ENCODE assay signal across 8 cellular contexts in the genomic region with DNA sequence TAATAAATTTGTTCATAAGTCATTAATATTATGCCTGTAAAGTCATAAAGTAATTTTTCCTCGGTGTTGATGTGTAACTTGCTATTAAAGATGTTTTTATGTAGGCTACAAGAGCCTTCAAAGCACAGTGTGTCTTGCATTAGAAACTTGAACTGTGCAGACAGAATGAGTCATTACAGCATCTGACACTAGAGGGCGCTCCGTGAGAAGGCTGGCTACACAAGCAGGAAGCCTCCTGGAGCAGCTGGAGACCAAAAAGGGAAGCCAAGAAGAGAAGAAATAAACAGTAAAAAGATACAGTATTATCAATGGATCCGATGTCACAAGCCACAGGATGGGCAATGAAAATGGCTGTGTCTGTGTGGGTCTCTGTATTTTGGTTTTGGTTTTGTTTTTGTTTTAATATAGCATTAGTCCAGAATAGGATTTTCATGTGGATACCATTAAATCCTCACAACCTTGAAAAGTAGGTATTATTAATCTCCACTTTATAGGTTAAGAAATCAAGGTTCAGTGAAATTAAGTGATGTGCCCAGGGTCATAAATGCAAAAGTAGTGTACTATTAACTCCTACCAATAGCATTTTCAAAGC. TPM values are rescaled to one million over a fixed set of nuclear protein-coding genes. Genes with fewer than 3 reads are reported as not detected.
DNase-seq lines count a peak whose midpoint lies in the region; ATAC-seq, FAIRE-seq and TF ChIP-seq lines count a peak whose summit lies in the region.

No MANE protein-coding gene starts in this region.

- no peak overlapping the region for H3K27ac Mint-ChIP-seq in activated CD4-positive, alpha-beta T cell treated with anti-CD3 and anti-CD28 coated beads for 36 hours

- peak; percentile 85 for TF ChIP-seq RAD21 in HepG2 (CRISPR knock-in tag; IDR thresholded peaks at IDR 0.05)

- H3K4me3 Mint-ChIP-seq in activated CD4-positive, alpha-beta T cell treated with anti-CD3 and anti-CD28 coated beads for 36 hours: no peak overlapping the region

- peak; percentile 97 for TF ChIP-seq CTCF in choroid plexus epithelial cell (conservative IDR thresholded peaks at IDR 0.05; ENCODE audit: low read depth, low read length)
- peak; percentile 90 for TF ChIP-seq CTCF in HepG2 (CRISPR knock-in tag; IDR thresholded peaks at IDR 0.05)

- peak; percentile 95 for FAIRE-seq in HepG2 (lab: Jason Lieb, UNC)

- no peaks in the 10 kb centered on the region for H3K36me3 Mint-ChIP-seq in activated CD4-positive, alpha-beta T cell treated with anti-CD3 and anti-CD28 coated beads for 36 hours (ENCODE audit: low read depth)

- H3K4me1 Mint-ChIP-seq in activated CD4-positive, alpha-beta T cell treated with anti-CD3 and anti-CD28 coated beads for 36 hours: peaks cover 5% of the 10 kb centered on the region

- no peaks in the 10 kb centered on the region for H3K9me3 Mint-ChIP-seq in activated CD4-positive, alpha-beta T cell treated with anti-CD3 and anti-CD28 coated beads for 36 hours (ENCODE audit: low read depth)

- H4K20me1 ChIP-seq in HepG2 (ENCODE audit: insufficient read depth, low read length): no peaks in the 10 kb centered on the region

- POLR2A ChIA-PET in activated CD4-positive, alpha-beta T cell treated with anti-CD3 and anti-CD28 coated beads for 36 hours (lab: Charles Lee): interaction anchor here (0.7 kb wide), 1 partner anchor 188 kb away, joined by 3 read pairs; no protein-coding TSS in a partner anchor
- POLR2A ChIA-PET in HepG2 (lab: Yijun Ruan, JAX): no interaction called here

- H3K4me2 ChIP-seq in HepG2 (ENCODE audit: low read depth, low read length): no peak overlapping the region

- intact Hi-C loops in activated CD4-positive, alpha-beta T cell treated with anti-CD3 and anti-CD28 coated beads for 36 hours (cut with DNase I, micrococcal nuclease): loop anchor here (1.0 to 2.0 kb wide), 4 partner anchors 38 to 321 kb away; no protein-coding TSS in a partner anchor
- intact Hi-C loops in HepG2 (cut with micrococcal nuclease; ENCODE audit: unreplicated experiment): loop anchor here (1.0 to 10.0 kb wide), 3 partner anchors 32 to 183 kb away; no protein-coding TSS in a partner anchor

- in situ Hi-C loops in HepG2 (cut with HindIII; ENCODE audit: extremely low pct_ligation_motif_present, low pct_unique_long_range_greater_than_20kb): loop anchor here (5.0 kb wide), 1 partner anchor 188 kb away; no protein-coding TSS in a partner anchor

- no peak overlapping the region for H3K27ac ChIP-seq in HepG2 (ENCODE audit: extremely low read length, insufficient read depth, low read length)

- CTCF ChIA-PET in activated CD4-positive, alpha-beta T cell treated with anti-CD3 and anti-CD28 coated beads for 36 hours (lab: Charles Lee): interaction anchor here (0.6 to 1.3 kb wide), 23 partner anchors 11 to 322 kb away, joined by 3 to 18 read pairs (median 3); no protein-coding TSS in a partner anchor
- CTCF ChIA-PET in HepG2 (lab: Yijun Ruan, JAX; ENCODE audit: low intra/inter-chr PET ratio, low total read pairs): interaction anchor here (1.2 to 2.4 kb wide), 3 partner anchors 148 to 190 kb away, joined by 3 to 34 read pairs (median 5); a partner anchor contains a TSS

- peaks cover 3% of the 10 kb centered on the region for H3K27me3 Mint-ChIP-seq in activated CD4-positive, alpha-beta T cell treated with anti-CD3 and anti-CD28 coated beads for 36 hours

- peaks cover 0 to 8% of the 10 kb centered on the region in 2 experiments; a peak in 3 of 5 replicates for H3K27me3 ChIP-seq in HepG2 (ENCODE audit: control insufficient read depth in 1 of 2, insufficient read depth in 2 of 2, low read length in 2 of 2)

- ATAC-seq in GM18907 (IDR thresholded peaks at IDR 0.05; ENCODE audit: unreplicated experiment) (peak; percentile 75), HG03280 (IDR thresholded peaks at IDR 0.05; ENCODE audit: unreplicated experiment) (peak; percentile 76), HepG2 (peak; percentile 90)
- ATAC-seq in activated CD4-positive, alpha-beta T cell treated with anti-CD3 and anti-CD28 coated beads for 36 hours: peak; percentile 90

- TF ChIP-seq POLR2A in HepG2 (IDR thresholded peaks at IDR 0.05; ENCODE audit: insufficient read depth in 1 of 2, low read depth in 2 of 2, low read length in 2 of 2): no peak

- no peak for TF ChIP-seq EP300 in HepG2 (IDR thresholded peaks at IDR 0.05; ENCODE audit: low read depth in 2 of 2, low read length in 2 of 2)
- TF ChIP-seq EP300 in HepG2 (CRISPR knock-in tag; IDR thresholded peaks at IDR 0.05; ENCODE audit: borderline replicate concordance): no peak

- no peak overlapping the region for H3K9ac ChIP-seq in HepG2 (ENCODE audit: insufficient read depth, low read depth, low read length)

- no peaks in the 10 kb centered on the region for H3K79me2 ChIP-seq in HepG2 (ENCODE audit: insufficient read depth, low read length)

- DNase-seq in AG20443 (ENCODE audit: low spot score): peak; percentile 85
- peak; percentile 8 for DNase-seq in NCI-H526 treated with DMSO at 0.1 percent for 48 hours (lab: John Stamatoyannopoulos, UW)
- peak; percentile 93 for DNase-seq in activated CD4-positive, alpha-beta T cell treated with anti-CD3 and anti-CD28 coated beads for 36 hours
- peak; percentile 94 for DNase-seq in choroid plexus epithelial cell (ENCODE audit: low read depth)
- DNase-seq in HepG2 (ENCODE audit: low spot score): peak; percentile 74
- DNase-seq in stimulated activated CD4-positive, alpha-beta T cell treated with anti-CD3 and anti-CD28 coated beads, TNF-alpha, amount 100 ng/mL, for 24 hours (ENCODE audit: low read depth in 3 of 3): peak; percentile 76 to 82 (median 76)

- no peak overlapping the region for H2AFZ ChIP-seq in HepG2 (ENCODE audit: low read length)

- H3K9me3 ChIP-seq in HepG2 (ENCODE audit: low read length): no peaks in the 10 kb centered on the region

- no TSS peak for BruUV-seq in HepG2 (replicated peaks; lab: Mats Ljungman, UMichigan)

- H3K4me3 ChIP-seq in choroid plexus epithelial cell (ENCODE audit: low read depth, low read length) (no peak overlapping the region), HepG2 (replicated peaks in 1 of 3; ENCODE audit: insufficient read depth in 1 of 3, low read depth in 2 of 3, low read length in 3 of 3) (no peak overlapping the region)

- peaks cover 29% of the 10 kb centered on the region for H3K4me1 ChIP-seq in HepG2 (ENCODE audit: insufficient read depth, low read length)

- WGBS in HepG2 (ENCODE audit: low lambda C conversion rate): under 1% methylated on average over 4 of the region's 4 CpGs

- no peaks in the 10 kb centered on the region for H3K36me3 ChIP-seq in HepG2 (replicated peaks in 1 of 2; ENCODE audit: control insufficient read depth in 1 of 2, insufficient read depth in 2 of 2, low read length in 2 of 2)

TF ChIP-seq in HepG2, 621 proteins besides CTCF, POLR2A, EP300 and RAD21 (continues in another document):
- TF ChIP-seq GATAD1 (CRISPR knock-in tag; IDR thresholded peaks at IDR 0.05): 0 out of 2 replicates have a peak, but pooled peaks have one; percentile 15
- peak; percentile 38 for TF ChIP-seq TEAD3 (CRISPR knock-in tag; optimal IDR thresholded peaks at IDR 0.05; ENCODE audit: borderline replicate concordance)
- TF ChIP-seq, protein P1, sequence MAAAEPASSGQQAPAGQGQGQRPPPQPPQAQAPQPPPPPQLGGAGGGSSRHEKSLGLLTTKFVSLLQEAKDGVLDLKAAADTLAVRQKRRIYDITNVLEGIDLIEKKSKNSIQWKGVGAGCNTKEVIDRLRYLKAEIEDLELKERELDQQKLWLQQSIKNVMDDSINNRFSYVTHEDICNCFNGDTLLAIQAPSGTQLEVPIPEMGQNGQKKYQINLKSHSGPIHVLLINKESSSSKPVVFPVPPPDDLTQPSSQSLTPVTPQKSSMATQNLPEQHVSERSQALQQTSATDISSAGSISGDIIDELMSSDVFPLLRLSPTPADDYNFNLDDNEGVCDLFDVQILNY (CRISPR knock-in tag; conservative IDR thresholded peaks at IDR 0.05): no peak
- TF ChIP-seq ZNF510 (CRISPR knock-in tag; IDR thresholded peaks at IDR 0.05; ENCODE audit: low read depth): no peak
- TF ChIP-seq ZNF34 (CRISPR knock-in tag; IDR thresholded peaks at IDR 0.05; ENCODE audit: borderline replicate concordance): no peak
- 0 out of 2 replicates have a peak, but pooled peaks have one; percentile 13 for TF ChIP-seq PPARG (CRISPR knock-in tag; conservative IDR thresholded peaks at IDR 0.05)
- TF ChIP-seq CREB1 (IDR thresholded peaks at IDR 0.05): no peak
- TF ChIP-seq CREB1 (CRISPR knock-in tag; IDR thresholded peaks at IDR 0.05): peak; percentile 27; the same call in 1 of the 2 replicates

RNA-seq across cellular contexts. Expression of a gene that starts 16.1 kb away (rescaled TPM):
- total RNA-seq in activated CD4-positive, alpha-beta T cell treated with anti-CD3 and anti-CD28 coated beads for 36 hours: 10 to 100 TPM; 24.3 to 30.0 TPM
- total RNA-seq in HepG2 (2016; rRNA removed; fragmentation: Illumina TruSeq; extraction: Trizol): 44.6 and 45.5 TPM in 2 replicates
- 8.5 and 9.3 TPM in 2 replicates for total RNA-seq in HepG2 (2016; cell fraction: cytosol; rRNA removed; fragmentation: Illumina TruSeq; extraction: Trizol; ENCODE audit: low read depth)
- total RNA-seq in HepG2 (2016; cell fraction: insoluble cytoplasmic fraction; rRNA removed; fragmentation: Illumina TruSeq; extraction: Trizol): 43.8 and 46.2 TPM in 2 replicates
- 33.3 and 37.9 TPM in 2 replicates for total RNA-seq in HepG2 (2016; cell fraction: membrane; rRNA removed; fragmentation: Illumina TruSeq; extraction: Trizol)
- total RNA-seq in HepG2 (2016; cell fraction: nucleus; rRNA removed; fragmentation: Illumina TruSeq; extraction: Trizol): 43.7 and 45.6 TPM in 2 replicates
- polyA plus RNA-seq in HepG2 (2011; rRNA removed): 29.9 and 30.0 TPM in 2 replicates
- polyA plus RNA-seq in HepG2 (2011; cell fraction: cytosol; rRNA removed): 27.1 and 30.0 TPM in 2 replicates
- 29.5 and 30.7 TPM in 2 replicates for polyA plus RNA-seq in HepG2 (2011; cell fraction: nucleus; rRNA removed)
- polyA plus RNA-seq in HepG2 (2012): 26.8 and 28.6 TPM in 2 replicates
- polyA plus RNA-seq in HepG2 (2016; cell fraction: cytosol; fragmentation: Illumina TruSeq; extraction: Trizol; ENCODE audit: low read depth): 5.8 and 5.9 TPM in 2 replicates
- polyA plus RNA-seq in HepG2 (2016; cell fraction: insoluble cytoplasmic fraction; fragmentation: Illumina TruSeq; extraction: Trizol; ENCODE audit: low read depth): 47.0 and 48.7 TPM in 2 replicates
- polyA plus RNA-seq in HepG2 (2016; cell fraction: membrane; fragmentation: Illumina TruSeq; extraction: Trizol; ENCODE audit: low read depth): 20.5 and 21.4 TPM in 2 replicates
- polyA plus RNA-seq in HepG2 (2016; cell fraction: nucleus; fragmentation: Illumina TruSeq; extraction: Trizol; ENCODE audit: insufficient read depth, low read depth): 53.9 and 57.1 TPM in 2 replicates
- polyA minus RNA-seq in HepG2 (2011; rRNA and poly(A)+ RNA removed; ENCODE audit: low replicate concordance): 65.8 and 107 TPM in 2 replicates
- polyA minus RNA-seq in HepG2 (2011; cell fraction: cytosol; rRNA and poly(A)+ RNA removed): 26.6 and 33.6 TPM in 2 replicates
- 44.2 and 52.0 TPM in 2 replicates for polyA minus RNA-seq in HepG2 (2011; cell fraction: nucleus; rRNA and poly(A)+ RNA removed)

Comparison
In these comparisons a context has a peak if more than half of its experiments do, and no peak if none do; other contexts are left out.
1. DNase-seq: peak in every context shown above with its lines; median percentile 94 in choroid plexus epithelial cell; 93 in activated CD4-positive, alpha-beta T cell treated with anti-CD3 and anti-CD28 coated beads for 36 hours; 85 in AG20443; 76 in stimulated activated CD4-positive, alpha-beta T cell treated with anti-CD3 and anti-CD28 coated beads, TNF-alpha, amount 100 ng/mL, for 24 hours; 74 in HepG2; 8 in NCI-H526 treated with DMSO at 0.1 percent for 48 hours.